Comparison of ENCODE assay signal across 12 cellular contexts in genomic region chr11:109424893-109425292, GRCh38. TPM values are rescaled to one million over a fixed set of nuclear protein-coding genes. Genes with fewer than 3 reads are reported as not detected.
DNase-seq lines count a peak whose midpoint lies in the region; ATAC-seq and TF ChIP-seq lines count a peak whose summit lies in the region.
"Had no signal": no experiment of that assay in that cellular context is flagged by ENCODE, and none has a peak within 500 bp of the region (broad histone marks: within the 10 kb centered on the region; RNA-seq: fewer than 3 reads in every experiment).

No MANE protein-coding gene starts in this region.

- H3K36me3 ChIP-seq in WERI-Rb-1 = no peaks in the 10 kb centered on the region

- no peak overlapping the region for H3K27ac Mint-ChIP-seq in neural crest cell (ENCODE audit: unreplicated experiment)
- H3K27ac Mint-ChIP-seq: T-cell had no signal

- TF ChIP-seq CTCF in GM12865 (IDR thresholded peaks at IDR 0.05; ENCODE audit: insufficient read depth, low read depth, low read length, missing control alignments) = no peak
- TF ChIP-seq CTCF in neural crest cell (conservative IDR thresholded peaks at IDR 0.05) = no peak
- TF ChIP-seq CTCF in WERI-Rb-1 (IDR thresholded peaks at IDR 0.05; ENCODE audit: low read depth, low read length) = no peak

- H3K9me3 Mint-ChIP-seq in neural crest cell = no peaks in the 10 kb centered on the region

- no peak overlapping the region for H3K4me3 ChIP-seq in GM12865 (ENCODE audit: low read depth, low read length)
- H3K4me3 ChIP-seq in WERI-Rb-1 (ENCODE audit: low read depth, low read length) = no peak overlapping the region

- H3K27me3 ChIP-seq in WERI-Rb-1 (ENCODE audit: insufficient read depth, low read depth, severe bottlenecking) = no peaks in the 10 kb centered on the region

- H3K27ac ChIP-seq in WERI-Rb-1 = no peak overlapping the region
- H3K27ac ChIP-seq: epithelial cell of prostate had no signal

- no peaks in the 10 kb centered on the region for H3K9me3 ChIP-seq in WERI-Rb-1 (ENCODE audit: severe bottlenecking)

- H3K36me3 Mint-ChIP-seq in neural crest cell (ENCODE audit: low read depth) = no peaks in the 10 kb centered on the region
- H3K36me3 Mint-ChIP-seq: T-cell had no signal

- ATAC-seq in GM18511 (IDR thresholded peaks at IDR 0.05; ENCODE audit: unreplicated experiment) (no peak), Right ventricle myocardium inferior (no peak), HG03432 (IDR thresholded peaks at IDR 0.05; ENCODE audit: unreplicated experiment) (no peak)
- ATAC-seq: T-cell had no signal

- peaks cover 16% of the 10 kb centered on the region for H3K4me1 Mint-ChIP-seq in neural crest cell
- H3K4me1 Mint-ChIP-seq: T-cell had no signal

- DNase-seq in GM12865 (ENCODE audit: low read depth) (peak; percentile 21), LoVo (ENCODE audit: low spot score) (peak; percentile 8), T47D (ENCODE audit: low read depth in 1 of 2, low spot score in 1 of 2) (peak; percentile 61 to 84), neural crest cell (ENCODE audit: low read depth, low spot score) (peak; percentile 5), Right ventricle myocardium inferior (ENCODE audit: missing footprints) (no peak), WERI-Rb-1 (no peak)
- DNase-seq: aorta, NCI-H1092, T-cell had no signal

- H3K4me3 Mint-ChIP-seq in neural crest cell = peak overlapping the region; percentile 31
- H3K4me3 Mint-ChIP-seq: T-cell had no signal

- peaks cover 87% of the 10 kb centered on the region for H3K27me3 Mint-ChIP-seq in neural crest cell (ENCODE audit: low read depth)

- in situ Hi-C loops in T47D (cut with HindIII; ENCODE audit: low pct_unique_long_range_greater_than_20kb, low sequenced_read_pairs) = no loop called here

- intact Hi-C loops in Right ventricle myocardium inferior (cut with DNase I) = no loop called here

RNA-seq across cellular contexts. Expression of gene C11orf87, which starts 2.9 kb away (rescaled TPM):
- total RNA-seq in neural crest cell = 0.20 and 0.21 TPM in 2 replicates
- total RNA-seq in Right ventricle myocardium inferior = not detected
- total RNA-seq: aorta, T-cell had no signal

Comparison
In these comparisons a context has a peak if more than half of its experiments do, and no peak if none do; other contexts are left out.
1. DNase-seq: peak in GM12865 (single experiment), LoVo (single experiment), T47D (2 of 2) and neural crest cell (single experiment); none in Right ventricle myocardium inferior (single experiment) and WERI-Rb-1 (single experiment).